Comparison of ENCODE assay signal across 12 cellular contexts in genomic region chr12:103455020-103455763, GRCh38. TPM values are rescaled to one million over a fixed set of nuclear protein-coding genes. Genes with fewer than 3 reads are reported as not detected.
DNase-seq lines count a peak whose midpoint lies in the region; ATAC-seq, FAIRE-seq and TF ChIP-seq lines count a peak whose summit lies in the region.
"Had no signal": no experiment of that assay in that cellular context is flagged by ENCODE, and none has a peak within 500 bp of the region (broad histone marks: within the 10 kb centered on the region; RNA-seq: fewer than 3 reads in every experiment).

No MANE protein-coding gene starts in this region.

- no peaks in the 10 kb centered on the region for H3K27me3 ChIP-seq in DND-41 (ENCODE audit: insufficient read depth, low read length, poor library complexity)
- H3K27me3 ChIP-seq: tibial nerve had no signal

- H3K79me2 ChIP-seq in DND-41 (ENCODE audit: insufficient read depth, low read length), result no peaks in the 10 kb centered on the region

- H4K20me1 ChIP-seq in DND-41 (ENCODE audit: insufficient read depth, low read length), result no peaks in the 10 kb centered on the region

- FAIRE-seq in RCC 7860 (lab: Jason Lieb, UNC), result no peak
- FAIRE-seq: K562 had no signal

- POLR2A ChIA-PET in activated B cell treated with CpG ODN at 0.5 μM for 24 hours (lab: Charles Lee), result interaction anchor here (2.3 kb wide), 1 partner anchor 14 kb away, joined by 8 read pairs; no protein-coding TSS in a partner anchor

- no peak for DNase-seq in DND-41
- DNase-seq in activated B cell treated with CpG ODN at 0.5 μM for 24 hours, result no peak
- no peak for DNase-seq in stimulated activated CD4-positive, alpha-beta T cell treated with anti-CD3 and anti-CD28 coated beads, Interleukin-1b, Interleukin-23, amount 100 ng/mL, for 48 hours
- DNase-seq in RCC 7860 (ENCODE audit: low spot score), result no peak
- DNase-seq in NAMALWA (ENCODE audit: low spot score), result no peak
- DNase-seq in NCI-H128 (lab: John Stamatoyannopoulos, UW; ENCODE audit: unreplicated experiment), result no peak
- DNase-seq: activated CD4-positive, alpha-beta T cell treated with anti-CD3 and anti-CD28 coated beads for 48 hours had no signal

- H2AFZ ChIP-seq in DND-41 (ENCODE audit: low read depth, low read length), result no peak overlapping the region

- peak overlapping the region; percentile 26 for H3K4me3 Mint-ChIP-seq in activated B cell treated with CpG ODN at 0.5 μM for 24 hours

- peaks cover 47% of the 10 kb centered on the region for H3K4me1 ChIP-seq in DND-41 (ENCODE audit: insufficient read depth, low read length)
- H3K4me1 ChIP-seq: tibial nerve had no signal

- H3K4me2 ChIP-seq in DND-41 (ENCODE audit: insufficient read depth, low read length), result 0 out of 2 replicates have a peak overlapping the region, but pooled peaks have one; percentile 13

- intact Hi-C loops in activated B cell treated with CpG ODN at 0.5 μM for 24 hours (cut with micrococcal nuclease), result loop anchor here (1.0 to 2.0 kb wide), 4 partner anchors 14 to 62 kb away; partner anchors contain the start of gene C12orf42

- H3K27ac ChIP-seq in DND-41 (ENCODE audit: low read length), result peak overlapping the region; percentile 47; the same call in 1 of the 2 replicates
- H3K27ac ChIP-seq: tibial nerve had no signal

- H3K27me3 Mint-ChIP-seq in activated B cell treated with CpG ODN at 0.5 μM for 24 hours, result no peaks in the 10 kb centered on the region

- H3K9me3 ChIP-seq in DND-41 (ENCODE audit: insufficient read depth, low read length, severe bottlenecking), result no peaks in the 10 kb centered on the region
- H3K9me3 ChIP-seq: tibial nerve had no signal

- peak; percentile 65 for ATAC-seq in DND-41 (ENCODE audit: insufficient read depth, low read depth)
- peak; percentile 78 for ATAC-seq in GM19438 (IDR thresholded peaks at IDR 0.05; ENCODE audit: low read depth, unreplicated experiment)
- ATAC-seq in HG03196 (IDR thresholded peaks at IDR 0.05; ENCODE audit: unreplicated experiment), result peak; percentile 70
- ATAC-seq in activated B cell treated with CpG ODN at 0.5 μM for 24 hours (ENCODE audit: low read depth), result peak; percentile 98
- ATAC-seq: K562 had no signal

- H3K36me3 ChIP-seq in DND-41 (ENCODE audit: insufficient read depth, low read length), result no peaks in the 10 kb centered on the region
- H3K36me3 ChIP-seq: tibial nerve had no signal

- H3K27ac Mint-ChIP-seq in activated B cell treated with CpG ODN at 0.5 μM for 24 hours, result peak overlapping the region; percentile 70

- no peaks in the 10 kb centered on the region for H3K36me3 Mint-ChIP-seq in activated B cell treated with CpG ODN at 0.5 μM for 24 hours (ENCODE audit: low read depth)

- TF ChIP-seq CTCF in DND-41 (IDR thresholded peaks at IDR 0.05; ENCODE audit: borderline replicate concordance, extremely low read depth, low read length, poor library complexity, severe bottlenecking) (no peak), activated B cell treated with CpG ODN at 0.5 μM for 24 hours (IDR thresholded peaks at IDR 0.05) (no peak)

- H3K4me3 ChIP-seq in DND-41 (ENCODE audit: low read depth in 1 of 2, low read length in 2 of 2), result no peak overlapping the region
- H3K4me3 ChIP-seq: K562, tibial nerve had no signal

- H3K9me3 Mint-ChIP-seq in activated B cell treated with CpG ODN at 0.5 μM for 24 hours, result peaks cover 2% of the 10 kb centered on the region

- CTCF ChIA-PET in activated B cell treated with CpG ODN at 0.5 μM for 24 hours (lab: Charles Lee), result no interaction called here

- H3K4me1 Mint-ChIP-seq in activated B cell treated with CpG ODN at 0.5 μM for 24 hours, result peaks cover 46% of the 10 kb centered on the region

- H3K9ac ChIP-seq in DND-41 (ENCODE audit: low read depth, low read length), result no peak overlapping the region

RNA-seq across cellular contexts. Expression of gene C12orf42, which starts 40.6 kb away (rescaled TPM):
- 15.0 and 21.0 TPM in 2 replicates for total RNA-seq in activated B cell treated with CpG ODN at 0.5 μM for 24 hours
- total RNA-seq: H4, K562 had no signal
